Comparison of ENCODE assay signal across 9 cellular contexts in genomic region chr4:114780205-114780604, GRCh38.
A peak's percentile ranks its signal among the peaks of the same experiment; 100 is the strongest.
DNase-seq lines count a peak whose midpoint lies in the region; ATAC-seq and TF ChIP-seq lines count a peak whose summit lies in the region.
"Had no signal": no experiment of that assay in that cellular context is flagged by ENCODE, and none has a peak within 500 bp of the region (broad histone marks: within the 10 kb centered on the region; RNA-seq: fewer than 3 reads in every experiment).

No MANE protein-coding gene starts in this region.

- peak; percentile 27 to 45 for DNase-seq in NCI-H524 (lab: John Stamatoyannopoulos, UW)
- DNase-seq in NCI-H524 treated with DMSO at 0.1 percent for 48 hours (lab: John Stamatoyannopoulos, UW) = no peak
- peak; percentile 37 for DNase-seq in NCI-H2227 treated with DMSO at 0.1 percent for 48 hours (lab: John Stamatoyannopoulos, UW)
- DNase-seq in choroid plexus epithelial cell (ENCODE audit: low read depth) = peak; percentile 81
- DNase-seq in sciatic nerve (ENCODE audit: low spot score) = no peak
- no peak for DNase-seq in activated CD4-positive, alpha-beta T cell treated with anti-CD3 and anti-CD28 coated beads, Interleukin-2, amount 50 U/mL, for 4 hours
- no peak for DNase-seq in activated gamma-delta T cell (lab: John Stamatoyannopoulos, UW)

- peak; percentile 72 for TF ChIP-seq CTCF in choroid plexus epithelial cell (conservative IDR thresholded peaks at IDR 0.05; ENCODE audit: low read depth, low read length)

- intact Hi-C loops in sciatic nerve (cut with DNase I) = no loop called here

- peak; percentile 60 for ATAC-seq in sciatic nerve
- no peak for ATAC-seq in HG02623 (IDR thresholded peaks at IDR 0.05; ENCODE audit: unreplicated experiment)

- no peak overlapping the region for H3K4me3 ChIP-seq in choroid plexus epithelial cell (ENCODE audit: low read depth, low read length)
- H3K4me3 ChIP-seq: BLaER1 had no signal

Comparison
In these comparisons a context has a peak if more than half of its experiments do, and no peak if none do; other contexts are left out.
1. DNase-seq: peak in NCI-H524 (2 of 2), NCI-H2227 treated with DMSO at 0.1 percent for 48 hours (single experiment) and choroid plexus epithelial cell (single experiment); none in NCI-H524 treated with DMSO at 0.1 percent for 48 hours (single experiment), sciatic nerve (single experiment), activated CD4-positive, alpha-beta T cell treated with anti-CD3 and anti-CD28 coated beads, Interleukin-2, amount 50 U/mL, for 4 hours (0 of 2) and activated gamma-delta T cell (single experiment).